Comparison of ENCODE assay signal across 15 cellular contexts in the genomic region with DNA sequence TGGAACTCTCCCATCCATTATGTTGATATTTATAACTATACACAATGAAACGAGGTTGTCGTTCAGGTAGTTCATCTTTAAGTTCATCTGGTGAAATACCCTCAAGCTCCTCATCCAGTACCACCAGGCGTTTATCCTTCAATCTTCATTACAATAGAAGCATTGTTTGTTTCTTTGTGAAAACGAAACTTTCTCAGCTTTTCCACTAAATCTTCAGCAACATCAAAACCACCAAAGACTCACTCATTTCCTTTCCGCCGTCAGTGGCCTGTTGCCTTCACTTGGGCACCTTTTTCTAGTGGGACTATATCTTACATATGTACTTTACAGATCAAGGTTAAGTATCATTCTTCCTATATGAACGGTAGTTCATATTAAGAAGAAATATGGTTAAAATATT. TPM values are rescaled to one million over a fixed set of nuclear protein-coding genes. Genes with fewer than 3 reads are reported as not detected.
DNase-seq lines count a peak whose midpoint lies in the region; ATAC-seq and TF ChIP-seq lines count a peak whose summit lies in the region.
"Had no signal": no experiment of that assay in that cellular context is flagged by ENCODE, and none has a peak within 500 bp of the region (broad histone marks: within the 10 kb centered on the region; RNA-seq: fewer than 3 reads in every experiment).

No MANE protein-coding gene starts in this region.

- peak overlapping the region; percentile 17 for H3K4me2 ChIP-seq in Loucy (ENCODE audit: low read depth, low read length, poor library complexity, severe bottlenecking)
- no peak overlapping the region for H3K4me2 ChIP-seq in neuronal stem cell (ENCODE audit: insufficient read depth, low read length, poor library complexity, severe bottlenecking)
- H3K4me2 ChIP-seq: BLaER1 treated with 17β-estradiol and CSF1 and Interleukin-3, amounts not matched to agents 10 nM and 100 nM; GM23338 had no signal

- POLR2A ChIA-PET in CD8-positive, alpha-beta T cell (lab: Charles Lee), result interaction anchor here (0.7 to 1.0 kb wide), 2 partner anchors 11 to 30 kb away, joined by 3 read pairs; no protein-coding TSS in a partner anchor

- no peak overlapping the region for H3K14ac ChIP-seq in neuronal stem cell (ENCODE audit: low read length)

- H3K79me2 ChIP-seq in Loucy (ENCODE audit: insufficient read depth, low read length), result no peaks in the 10 kb centered on the region

- H3K9me3 ChIP-seq in CD8-positive, alpha-beta T cell (ENCODE audit: low read length), result no peaks in the 10 kb centered on the region
- no peaks in the 10 kb centered on the region for H3K9me3 ChIP-seq in Loucy (ENCODE audit: insufficient read depth, low read depth, low read length)
- H3K9me3 ChIP-seq in neuronal stem cell (replicated peaks in 1 of 2; ENCODE audit: control insufficient read depth in 2 of 2, insufficient read depth in 1 of 2, low read depth in 1 of 2, low read length in 2 of 2), result no peaks in the 10 kb centered on the region

- H2BK120ac ChIP-seq in neuronal stem cell (ENCODE audit: low read depth, low read length), result no peak overlapping the region

- no peaks in the 10 kb centered on the region for H3K27me3 Mint-ChIP-seq in CD8-positive, alpha-beta T cell (ENCODE audit: low read depth)
- H3K27me3 Mint-ChIP-seq in activated T-cell treated with anti-CD3 and anti-CD28 coated beads, Interleukin-2, amount 50 U/mL, for 4 hours (ENCODE audit: low read depth), result no peaks in the 10 kb centered on the region
- H3K27me3 Mint-ChIP-seq in natural killer cell treated with Interleukin-12 subunit alpha and Interleukin-12 subunit beta and Interleukin-15 and Interleukin-18, amount 100 ng/mL, for 72 hours, result peaks cover 0 to 4% of the 10 kb centered on the region in 2 donors

- no peaks in the 10 kb centered on the region for H3K4me1 ChIP-seq in CD8-positive, alpha-beta T cell (ENCODE audit: insufficient read depth, low read length)
- H3K4me1 ChIP-seq in Loucy (ENCODE audit: insufficient read depth, low read length, poor library complexity, severe bottlenecking) (no peaks in the 10 kb centered on the region), neuronal stem cell (ENCODE audit: control insufficient read depth in 2 of 2, insufficient read depth in 1 of 2, low read depth in 1 of 2, low read length in 2 of 2) (no peaks in the 10 kb centered on the region)

- H2BK5ac ChIP-seq in neuronal stem cell (ENCODE audit: low read length), result no peak overlapping the region

- H3K4me3 Mint-ChIP-seq in CD8-positive, alpha-beta T cell, result peak overlapping the region; percentile 24
- H3K4me3 Mint-ChIP-seq in activated T-cell treated with anti-CD3 and anti-CD28 coated beads, Interleukin-2, amount 50 U/mL, for 4 hours, result peak overlapping the region; percentile 57
- H3K4me3 Mint-ChIP-seq in natural killer cell treated with Interleukin-12 subunit alpha and Interleukin-12 subunit beta and Interleukin-15 and Interleukin-18, amount 100 ng/mL, for 72 hours, result peak overlapping the region; percentile 40
- H3K4me3 Mint-ChIP-seq: central memory CD8-positive, alpha-beta T cell; GM23338; IgD-negative memory B cell had no signal

- no peak overlapping the region for H2BK12ac ChIP-seq in neuronal stem cell (ENCODE audit: low read length)

- TF ChIP-seq CTCF in CD8-positive, alpha-beta T cell (IDR thresholded peaks at IDR 0.05), result no peak
- TF ChIP-seq CTCF in Loucy (conservative IDR thresholded peaks at IDR 0.05; ENCODE audit: low read length), result no peak

- no peak overlapping the region for H3K4me3 ChIP-seq in CD8-positive, alpha-beta T cell (ENCODE audit: low read depth, low read length)
- H3K4me3 ChIP-seq in Loucy (ENCODE audit: low read length, poor library complexity, severe bottlenecking), result no peak overlapping the region
- no peak overlapping the region for H3K4me3 ChIP-seq in neuronal stem cell (ENCODE audit: low read length in 2 of 2)
- H3K4me3 ChIP-seq: BLaER1 treated with 17β-estradiol and CSF1 and Interleukin-3, amounts not matched to agents 10 nM and 100 nM; GM23338 had no signal

- H3K9ac ChIP-seq in Loucy (ENCODE audit: low read depth, low read length, poor library complexity, severe bottlenecking) (no peak overlapping the region), neuronal stem cell (ENCODE audit: low read depth, low read length, poor library complexity) (no peak overlapping the region)
- H3K9ac ChIP-seq: BLaER1 treated with 17β-estradiol and CSF1 and Interleukin-3, amounts not matched to agents 10 nM and 100 nM had no signal

- H3K23ac ChIP-seq in neuronal stem cell (ENCODE audit: low read depth, low read length, poor library complexity), result no peak overlapping the region

- H4K91ac ChIP-seq in neuronal stem cell (ENCODE audit: low read depth, low read length, poor library complexity), result no peak overlapping the region

- no peak overlapping the region for H3K27ac ChIP-seq in CD8-positive, alpha-beta T cell (ENCODE audit: low read depth, low read length)
- no peak overlapping the region for H3K27ac ChIP-seq in neuronal stem cell (replicated peaks; ENCODE audit: low read length)
- H3K27ac ChIP-seq: BLaER1 treated with 17β-estradiol and CSF1 and Interleukin-3, amounts not matched to agents 10 nM and 100 nM had no signal

- peaks cover 4% of the 10 kb centered on the region for H3K9me3 Mint-ChIP-seq in CD8-positive, alpha-beta T cell
- H3K9me3 Mint-ChIP-seq in activated T-cell treated with anti-CD3 and anti-CD28 coated beads, Interleukin-2, amount 50 U/mL, for 4 hours, result peaks cover 3% of the 10 kb centered on the region
- H3K9me3 Mint-ChIP-seq in natural killer cell treated with Interleukin-12 subunit alpha and Interleukin-12 subunit beta and Interleukin-15 and Interleukin-18, amount 100 ng/mL, for 72 hours, result no peaks in the 10 kb centered on the region

- intact Hi-C loops in CD8-positive, alpha-beta T cell (cut with DNase I, micrococcal nuclease), result loop anchor here in 1 of 2 experiments (1.0 to 2.0 kb wide), 2 partner anchors 12 to 50 kb away; no protein-coding TSS in a partner anchor

- H3K9me2 ChIP-seq in Loucy (replicated peaks; ENCODE audit: low read depth, low read length), result no peaks in the 10 kb centered on the region

- H3K18ac ChIP-seq in neuronal stem cell (ENCODE audit: low read length), result no peak overlapping the region

- CTCF ChIA-PET in CD8-positive, alpha-beta T cell (lab: Charles Lee), result no interaction called here

- H3K36me3 ChIP-seq in CD8-positive, alpha-beta T cell (ENCODE audit: insufficient read depth, low read length), result no peaks in the 10 kb centered on the region
- H3K36me3 ChIP-seq in Loucy (ENCODE audit: insufficient read depth, low read length) (no peaks in the 10 kb centered on the region), neuronal stem cell (replicated peaks in 1 of 2; ENCODE audit: control insufficient read depth in 2 of 2, insufficient read depth in 2 of 2, low read length in 2 of 2) (no peaks in the 10 kb centered on the region)
- H3K36me3 ChIP-seq: BLaER1 treated with 17β-estradiol and CSF1 and Interleukin-3, amounts not matched to agents 10 nM and 100 nM had no signal

- no peak overlapping the region for H2AK5ac ChIP-seq in neuronal stem cell (ENCODE audit: low read depth, low read length)

- no peaks in the 10 kb centered on the region for H4K20me1 ChIP-seq in Loucy (ENCODE audit: insufficient read depth, low read length, poor library complexity, severe bottlenecking)
- H4K20me1 ChIP-seq: BLaER1 treated with 17β-estradiol and CSF1 and Interleukin-3, amounts not matched to agents 10 nM and 100 nM had no signal

- ATAC-seq in CD8-positive, alpha-beta T cell, result peak; percentile 70
- peak; percentile 86 to 89 for ATAC-seq in activated T-cell treated with anti-CD3 and anti-CD28 coated beads, Interleukin-2, amount 50 U/mL, for 4 hours
- peak; percentile 32 to 71 for ATAC-seq in natural killer cell treated with Interleukin-12 subunit alpha and Interleukin-12 subunit beta and Interleukin-15 and Interleukin-18, amount 100 ng/mL, for 72 hours
- no peak for ATAC-seq in GM21717 (IDR thresholded peaks at IDR 0.05; ENCODE audit: unreplicated experiment)
- ATAC-seq: GM23338 had no signal

- H2AFZ ChIP-seq in Loucy (ENCODE audit: low read length) (peak overlapping the region; percentile 65), neuronal stem cell (ENCODE audit: low read length) (no peak overlapping the region)
- H2AFZ ChIP-seq: GM23338 had no signal

- WGBS in neuronal stem cell (ENCODE audit: extremely low coverage in 2 of 2, insufficient read length in 2 of 2, insufficient replicate concordance in 1 of 2), 2 donors, result no CpG with 5 or more reads among the region's 7 CpGs

- no peak overlapping the region for H2BK15ac ChIP-seq in neuronal stem cell (ENCODE audit: low read length)

- no peak overlapping the region for H4K8ac ChIP-seq in neuronal stem cell (ENCODE audit: low read depth, low read length)

- H3K27ac Mint-ChIP-seq in CD8-positive, alpha-beta T cell, result peak overlapping the region; percentile 58
- H3K27ac Mint-ChIP-seq in natural killer cell treated with Interleukin-12 subunit alpha and Interleukin-12 subunit beta and Interleukin-15 and Interleukin-18, amount 100 ng/mL, for 72 hours, result peak overlapping the region in 1 of 2 donors; percentile 4
- H3K27ac Mint-ChIP-seq: GM23338, IgD-negative memory B cell had no signal

- peak in 2 of 7 experiments; percentile 4 to 19 for DNase-seq in CD8-positive, alpha-beta T cell
- DNase-seq in activated T-cell treated with anti-CD3 and anti-CD28 coated beads, Interleukin-2, amount 50 U/mL, for 4 hours, result peak; percentile 10
- DNase-seq in natural killer cell treated with Interleukin-12 subunit alpha and Interleukin-12 subunit beta and Interleukin-15 and Interleukin-18, amount 100 ng/mL, for 72 hours (ENCODE audit: low spot score), result no peak
- DNase-seq in neuronal stem cell (ENCODE audit: low spot score) (no peak), GM19238 (ENCODE audit: insufficient read length, low spot score) (no peak), 8988T (no peak)
- DNase-seq: erythroblast, NCI-H2029 treated with DMSO at 0.1 percent for 48 hours had no signal

- H3K27me3 ChIP-seq in CD8-positive, alpha-beta T cell (ENCODE audit: insufficient read depth, low read length), result no peaks in the 10 kb centered on the region
- H3K27me3 ChIP-seq in Loucy (ENCODE audit: insufficient read depth, low read length, poor library complexity, severe bottlenecking) (no peaks in the 10 kb centered on the region), neuronal stem cell (ENCODE audit: control insufficient read depth in 3 of 3, insufficient read depth in 3 of 3, low read depth in 1 of 3, low read length in 3 of 3) (no peaks in the 10 kb centered on the region)
- H3K27me3 ChIP-seq: BLaER1 treated with 17β-estradiol and CSF1 and Interleukin-3, amounts not matched to agents 10 nM and 100 nM had no signal

- no peaks in the 10 kb centered on the region for H3F3A ChIP-seq in Loucy (ENCODE audit: low read depth)

- no peak overlapping the region for H3K4ac ChIP-seq in neuronal stem cell (ENCODE audit: low read length)

- peaks cover 11% of the 10 kb centered on the region for H3K4me1 Mint-ChIP-seq in CD8-positive, alpha-beta T cell (ENCODE audit: low read depth)
- peaks cover 25% of the 10 kb centered on the region for H3K4me1 Mint-ChIP-seq in activated T-cell treated with anti-CD3 and anti-CD28 coated beads, Interleukin-2, amount 50 U/mL, for 4 hours (ENCODE audit: low read depth)
- H3K4me1 Mint-ChIP-seq in natural killer cell treated with Interleukin-12 subunit alpha and Interleukin-12 subunit beta and Interleukin-15 and Interleukin-18, amount 100 ng/mL, for 72 hours (ENCODE audit: low read depth in 2 of 2), result peaks cover 7 to 9% of the 10 kb centered on the region in 2 donors

- H3K79me1 ChIP-seq in neuronal stem cell (ENCODE audit: low read depth, low read length), result no peaks in the 10 kb centered on the region

- peaks cover 79% of the 10 kb centered on the region for H3K36me3 Mint-ChIP-seq in CD8-positive, alpha-beta T cell
- no peaks in the 10 kb centered on the region for H3K36me3 Mint-ChIP-seq in activated T-cell treated with anti-CD3 and anti-CD28 coated beads, Interleukin-2, amount 50 U/mL, for 4 hours (ENCODE audit: insufficient read depth)
- no peaks in the 10 kb centered on the region for H3K36me3 Mint-ChIP-seq in natural killer cell treated with Interleukin-12 subunit alpha and Interleukin-12 subunit beta and Interleukin-15 and Interleukin-18, amount 100 ng/mL, for 72 hours

RNA-seq across cellular contexts. Expression of gene TFG, which starts 44.1 kb away (rescaled TPM):
- 10 to 100 TPM; 76.3 to 88.3 TPM for total RNA-seq in CD8-positive, alpha-beta T cell
- total RNA-seq in activated T-cell treated with anti-CD3 and anti-CD28 coated beads, Interleukin-2, amount 50 U/mL, for 4 hours, result 10 to 100 TPM; 47.0 to 49.2 (median 47.4) TPM
- 10 to 100 TPM; 45.8 to 56.2 TPM for total RNA-seq in natural killer cell treated with Interleukin-12 subunit alpha and Interleukin-12 subunit beta and Interleukin-15 and Interleukin-18, amount 100 ng/mL, for 72 hours
- 110 TPM for polyA plus RNA-seq in neuronal stem cell (2013, experiment 1 of 2)
- 110 TPM for polyA plus RNA-seq in neuronal stem cell (2013, experiment 2 of 2)

RNA-seq across cellular contexts. Expression of gene ADGRG7, which starts 55.8 kb away (rescaled TPM):
- 10 to 100 TPM; 22.3 to 22.5 TPM for total RNA-seq in CD8-positive, alpha-beta T cell
- total RNA-seq in activated T-cell treated with anti-CD3 and anti-CD28 coated beads, Interleukin-2, amount 50 U/mL, for 4 hours, result not detected
- not detected for total RNA-seq in natural killer cell treated with Interleukin-12 subunit alpha and Interleukin-12 subunit beta and Interleukin-15 and Interleukin-18, amount 100 ng/mL, for 72 hours
- not detected for polyA plus RNA-seq in neuronal stem cell (2013, experiment 1 of 2)
- polyA plus RNA-seq in neuronal stem cell (2013, experiment 2 of 2), result not detected
- total RNA-seq: GM23338 had no signal
- polyA plus RNA-seq: GM23338, IgD-negative memory B cell, urinary bladder had no signal

Comparison
In these comparisons a context has a peak if more than half of its experiments do, and no peak if none do; other contexts are left out.
1. RNA of gene ADGRG7, which starts 55.8 kb away (total RNA-seq): 22.3 to 22.5 TPM in CD8-positive, alpha-beta T cell; not detected in activated T-cell treated with anti-CD3 and anti-CD28 coated beads, Interleukin-2, amount 50 U/mL, for 4 hours and not detected in natural killer cell treated with Interleukin-12 subunit alpha and Interleukin-12 subunit beta and Interleukin-15 and Interleukin-18, amount 100 ng/mL, for 72 hours; every median in the first group is over 10 times any median in the second.
2. Peak in every context shown above with its lines, with median percentiles within 50 percentile points of each other: H3K4me3 Mint-ChIP-seq.